Comparison of ENCODE assay signal across 8 cellular contexts in genomic region chr17:37373530-37374159, GRCh38. TPM values are rescaled to one million over a fixed set of nuclear protein-coding genes. Genes with fewer than 3 reads are reported as not detected.
DNase-seq lines count a peak whose midpoint lies in the region; ATAC-seq and TF ChIP-seq lines count a peak whose summit lies in the region.

No MANE protein-coding gene starts in this region.

- H3K27me3 Mint-ChIP-seq in naive thymus-derived CD4-positive, alpha-beta T cell: no peaks in the 10 kb centered on the region

- ATAC-seq in GM18498 (IDR thresholded peaks at IDR 0.05; ENCODE audit: unreplicated experiment) (peak; percentile 58), GM19324 (IDR thresholded peaks at IDR 0.05; ENCODE audit: low FRiP score, unreplicated experiment) (no peak)
- peak; percentile 99 for ATAC-seq in naive thymus-derived CD4-positive, alpha-beta T cell

- H3K9me3 ChIP-seq in naive thymus-derived CD4-positive, alpha-beta T cell (ENCODE audit: control insufficient read depth in 2 of 3, low read length in 3 of 3): no peaks in the 10 kb centered on the region

- DNase-seq in LHCN-M2 (ENCODE audit: low read depth) (peak; percentile 76), OCI-M1 (lab: John Stamatoyannopoulos, UW) (peak; percentile 92), epithelial cell of esophagus (ENCODE audit: low read depth) (peak; percentile 89)
- peak; percentile 60 for DNase-seq in activated CD8-positive, alpha-beta memory T cell treated with anti-CD3 and anti-CD28 coated beads, Interleukin-2, amount 50 U/mL, for 48 hours
- DNase-seq in naive thymus-derived CD4-positive, alpha-beta T cell: peak in 8 of 9 donors; percentile 41 to 71 (median 63)
- peak; percentile 41 for DNase-seq in stimulated activated naive CD4-positive, alpha-beta T cell treated with Interleukin-2 at 50 U/mL for 16 hours (lab: John Stamatoyannopoulos, UW)

- H3K27ac Mint-ChIP-seq in naive thymus-derived CD4-positive, alpha-beta T cell: peak overlapping the region in 2 of 9 donors; percentile 2 to 69

- H3K27me3 ChIP-seq in naive thymus-derived CD4-positive, alpha-beta T cell (ENCODE audit: control insufficient read depth in 2 of 2, insufficient read depth in 2 of 2, low read length in 2 of 2): no peaks in the 10 kb centered on the region

- H3K4me1 ChIP-seq in naive thymus-derived CD4-positive, alpha-beta T cell (ENCODE audit: control insufficient read depth in 2 of 2, insufficient read depth in 2 of 2, low read length in 2 of 2): no peaks in the 10 kb centered on the region

- POLR2A ChIA-PET in naive thymus-derived CD4-positive, alpha-beta T cell (lab: Charles Lee): interaction anchor here (1.0 to 2.0 kb wide), 2 partner anchors 24 to 32 kb away, joined by 4 to 5 read pairs; no protein-coding TSS in a partner anchor

- no peak overlapping the region for H3K27ac ChIP-seq in naive thymus-derived CD4-positive, alpha-beta T cell (ENCODE audit: low read depth, low read length)

- H3K36me3 Mint-ChIP-seq in naive thymus-derived CD4-positive, alpha-beta T cell: peaks cover 0 to 2% (median 0%) of the 10 kb centered on the region in 5 donors

- peak; percentile 100 for TF ChIP-seq CTCF in epithelial cell of esophagus (IDR thresholded peaks at IDR 0.05; ENCODE audit: insufficient read depth, low read depth, low read length, missing control alignments)

- H3K4me3 ChIP-seq in epithelial cell of esophagus (ENCODE audit: low read length): no peak overlapping the region
- no peak overlapping the region for H3K4me3 ChIP-seq in naive thymus-derived CD4-positive, alpha-beta T cell (ENCODE audit: low read length)

- CTCF ChIA-PET in naive thymus-derived CD4-positive, alpha-beta T cell (lab: Charles Lee): interaction anchor here (0.6 to 1.9 kb wide), 10 partner anchors 9 to 771 kb away, joined by 3 to 13 read pairs (median 3); partner anchors contain the start of gene DUSP14

- intact Hi-C loops in naive thymus-derived CD4-positive, alpha-beta T cell (cut with micrococcal nuclease): loop anchor here (1.0 to 2.0 kb wide), 6 partner anchors 14 to 770 kb away; partner anchors contain the start of genes ACACA (in 1 of the 2) and TADA2A (in 1 of the 2)

- H3K9me3 Mint-ChIP-seq in naive thymus-derived CD4-positive, alpha-beta T cell: no peaks in the 10 kb centered on the region

- no peaks in the 10 kb centered on the region for H3K36me3 ChIP-seq in naive thymus-derived CD4-positive, alpha-beta T cell (ENCODE audit: control insufficient read depth in 2 of 3, insufficient read depth in 3 of 3, low read length in 3 of 3)

- no peak overlapping the region for H3K4me3 Mint-ChIP-seq in naive thymus-derived CD4-positive, alpha-beta T cell

- H3K4me1 Mint-ChIP-seq in naive thymus-derived CD4-positive, alpha-beta T cell: peaks cover 0 to 8% (median 5%) of the 10 kb centered on the region in 7 donors

RNA-seq across cellular contexts. Expression of gene C17orf78, which starts 2.1 kb away (rescaled TPM):
- total RNA-seq in LHCN-M2 (2014; rRNA removed): not detected in 2 replicates
- not detected for polyA plus RNA-seq in LHCN-M2 (2012)
- total RNA-seq in naive thymus-derived CD4-positive, alpha-beta T cell: not detected
- polyA plus RNA-seq in naive thymus-derived CD4-positive, alpha-beta T cell: not detected

RNA-seq across cellular contexts. Expression of gene ACACA, which starts 33.0 kb away (rescaled TPM):
- 23.7 and 35.0 TPM in 2 replicates for total RNA-seq in LHCN-M2 (2014; rRNA removed)
- polyA plus RNA-seq in LHCN-M2 (2012): 15.1 TPM
- 10 to 100 TPM; 13.1 to 47.0 (median 24.0) TPM for total RNA-seq in naive thymus-derived CD4-positive, alpha-beta T cell
- 1 to 10 TPM; 6.1 to 7.4 TPM for polyA plus RNA-seq in naive thymus-derived CD4-positive, alpha-beta T cell

RNA-seq across cellular contexts. Expression of gene TADA2A, which starts 33.0 kb away (rescaled TPM):
- total RNA-seq in LHCN-M2 (2014; rRNA removed): 15.7 and 28.5 TPM in 2 replicates
- 11.2 TPM for polyA plus RNA-seq in LHCN-M2 (2012)
- total RNA-seq in naive thymus-derived CD4-positive, alpha-beta T cell: 10 to 100 TPM; 15.2 to 41.3 (median 28.7) TPM
- polyA plus RNA-seq in naive thymus-derived CD4-positive, alpha-beta T cell: 10 to 100 TPM in 1 of 2 donors, 1 to 10 TPM in 1; 7.4 to 12.8 TPM

Comparison
In these comparisons a context has a peak if more than half of its experiments do, and no peak if none do; other contexts are left out.
1. DNase-seq: peak in every context shown above with its lines; median percentile 92 in OCI-M1; 89 in epithelial cell of esophagus; 76 in LHCN-M2; 63 in naive thymus-derived CD4-positive, alpha-beta T cell; 60 in activated CD8-positive, alpha-beta memory T cell treated with anti-CD3 and anti-CD28 coated beads, Interleukin-2, amount 50 U/mL, for 48 hours; 41 in stimulated activated naive CD4-positive, alpha-beta T cell treated with Interleukin-2 at 50 U/mL for 16 hours.